ENCODE assay signal across 1 cellular context in the genomic region with DNA sequence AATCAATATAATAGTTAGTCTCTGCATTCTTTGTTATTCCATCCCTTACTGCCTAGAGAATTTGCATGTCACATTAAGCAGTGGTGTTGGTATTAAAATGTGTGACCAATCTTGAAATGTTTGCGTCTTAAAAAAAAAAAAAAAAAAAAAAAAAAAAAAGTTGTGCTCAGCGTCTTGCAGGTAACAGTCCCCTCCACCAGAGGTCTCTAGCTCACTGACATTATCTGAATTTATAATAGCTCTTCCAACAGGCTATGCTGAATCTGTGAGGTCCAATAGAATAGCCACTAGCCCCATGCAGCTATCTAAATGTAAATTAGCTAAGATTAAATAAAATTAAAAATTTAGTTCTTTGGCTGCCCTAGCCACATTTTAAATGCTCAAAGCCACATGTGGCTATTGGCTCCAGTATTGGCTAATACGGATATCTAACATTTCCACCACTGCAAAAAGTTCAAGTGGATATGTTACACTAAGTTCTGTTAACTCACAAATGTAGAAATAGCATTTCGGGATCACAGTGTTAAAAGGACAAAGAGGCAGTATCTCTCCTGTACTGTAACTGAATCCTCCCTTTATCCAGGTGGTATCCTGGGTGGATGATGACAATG.
TF ChIP-seq lines count a peak whose summit lies in the region.

No MANE protein-coding gene starts in this region.

TF ChIP-seq in SK-N-SH treated with all-trans-retinoic acid at 6 μM for 48 hours, 23 proteins besides CTCF, POLR2A, EP300 and RAD21 (continued from another document):
- TF ChIP-seq, protein P1, sequence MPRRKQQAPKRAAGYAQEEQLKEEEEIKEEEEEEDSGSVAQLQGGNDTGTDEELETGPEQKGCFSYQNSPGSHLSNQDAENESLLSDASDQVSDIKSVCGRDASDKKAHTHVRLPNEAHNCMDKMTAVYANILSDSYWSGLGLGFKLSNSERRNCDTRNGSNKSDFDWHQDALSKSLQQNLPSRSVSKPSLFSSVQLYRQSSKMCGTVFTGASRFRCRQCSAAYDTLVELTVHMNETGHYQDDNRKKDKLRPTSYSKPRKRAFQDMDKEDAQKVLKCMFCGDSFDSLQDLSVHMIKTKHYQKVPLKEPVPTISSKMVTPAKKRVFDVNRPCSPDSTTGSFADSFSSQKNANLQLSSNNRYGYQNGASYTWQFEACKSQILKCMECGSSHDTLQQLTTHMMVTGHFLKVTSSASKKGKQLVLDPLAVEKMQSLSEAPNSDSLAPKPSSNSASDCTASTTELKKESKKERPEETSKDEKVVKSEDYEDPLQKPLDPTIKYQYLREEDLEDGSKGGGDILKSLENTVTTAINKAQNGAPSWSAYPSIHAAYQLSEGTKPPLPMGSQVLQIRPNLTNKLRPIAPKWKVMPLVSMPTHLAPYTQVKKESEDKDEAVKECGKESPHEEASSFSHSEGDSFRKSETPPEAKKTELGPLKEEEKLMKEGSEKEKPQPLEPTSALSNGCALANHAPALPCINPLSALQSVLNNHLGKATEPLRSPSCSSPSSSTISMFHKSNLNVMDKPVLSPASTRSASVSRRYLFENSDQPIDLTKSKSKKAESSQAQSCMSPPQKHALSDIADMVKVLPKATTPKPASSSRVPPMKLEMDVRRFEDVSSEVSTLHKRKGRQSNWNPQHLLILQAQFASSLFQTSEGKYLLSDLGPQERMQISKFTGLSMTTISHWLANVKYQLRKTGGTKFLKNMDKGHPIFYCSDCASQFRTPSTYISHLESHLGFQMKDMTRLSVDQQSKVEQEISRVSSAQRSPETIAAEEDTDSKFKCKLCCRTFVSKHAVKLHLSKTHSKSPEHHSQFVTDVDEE (CRISPR knock-in tag; IDR thresholded peaks at IDR 0.05): no peak
- TF ChIP-seq TOX (CRISPR knock-in tag; IDR thresholded peaks at IDR 0.05; ENCODE audit: borderline replicate concordance) (no peak), ARNTL (CRISPR knock-in tag; IDR thresholded peaks at IDR 0.05; ENCODE audit: borderline replicate concordance, low read depth) (no peak)
